In the genomic region with DNA sequence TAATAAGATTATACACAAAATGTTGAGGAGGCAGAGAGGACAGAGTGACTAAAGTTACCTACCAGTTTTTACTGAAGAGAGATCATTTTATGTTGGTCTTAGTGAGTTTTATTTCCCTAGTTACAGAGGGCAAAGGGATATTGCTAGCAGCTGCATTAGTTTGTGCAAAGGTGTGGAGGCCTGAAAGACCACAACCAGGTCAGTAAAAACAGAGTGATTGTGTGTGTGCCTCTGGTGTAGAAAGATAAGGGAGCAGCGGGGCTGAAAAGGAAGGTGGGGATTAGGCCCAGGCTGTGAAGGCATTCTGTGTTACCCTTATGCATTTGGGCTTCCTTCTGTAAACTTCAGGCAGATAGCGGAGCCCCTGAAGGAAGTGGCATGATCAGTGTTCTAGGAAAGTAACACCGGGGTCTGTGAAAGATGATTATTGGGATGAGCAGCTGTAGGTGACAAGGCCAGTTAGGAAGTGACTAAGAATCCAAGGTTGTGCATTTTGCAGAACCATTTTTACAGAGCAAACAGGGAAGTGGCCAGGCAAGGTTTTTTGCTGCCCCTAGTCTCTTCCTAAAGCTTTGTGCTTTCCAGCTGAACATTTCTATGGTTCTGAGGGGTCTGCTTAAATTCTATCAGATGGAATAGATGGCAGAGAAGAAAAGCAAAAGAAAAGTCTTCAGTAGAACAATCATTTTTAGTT, we compare ENCODE assay signal across 1 cellular context.
TF ChIP-seq lines count a peak whose summit lies in the region.

No MANE protein-coding gene starts in this region.

TF ChIP-seq in K562, 482 proteins besides CTCF, POLR2A, EP300 and RAD21 (continued from another document and continues in another):
- TF ChIP-seq, protein P1, sequence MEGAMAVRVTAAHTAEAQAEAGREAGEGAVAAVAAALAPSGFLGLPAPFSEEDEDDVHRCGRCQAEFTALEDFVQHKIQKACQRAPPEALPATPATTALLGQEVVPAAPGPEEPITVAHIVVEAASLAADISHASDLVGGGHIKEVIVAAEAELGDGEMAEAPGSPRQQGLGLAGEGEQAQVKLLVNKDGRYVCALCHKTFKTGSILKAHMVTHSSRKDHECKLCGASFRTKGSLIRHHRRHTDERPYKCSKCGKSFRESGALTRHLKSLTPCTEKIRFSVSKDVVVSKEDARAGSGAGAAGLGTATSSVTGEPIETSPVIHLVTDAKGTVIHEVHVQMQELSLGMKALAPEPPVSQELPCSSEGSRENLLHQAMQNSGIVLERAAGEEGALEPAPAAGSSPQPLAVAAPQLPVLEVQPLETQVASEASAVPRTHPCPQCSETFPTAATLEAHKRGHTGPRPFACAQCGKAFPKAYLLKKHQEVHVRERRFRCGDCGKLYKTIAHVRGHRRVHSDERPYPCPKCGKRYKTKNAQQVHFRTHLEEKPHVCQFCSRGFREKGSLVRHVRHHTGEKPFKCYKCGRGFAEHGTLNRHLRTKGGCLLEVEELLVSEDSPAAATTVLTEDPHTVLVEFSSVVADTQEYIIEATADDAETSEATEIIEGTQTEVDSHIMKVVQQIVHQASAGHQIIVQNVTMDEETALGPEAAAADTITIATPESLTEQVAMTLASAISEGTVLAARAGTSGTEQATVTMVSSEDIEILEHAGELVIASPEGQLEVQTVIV (CRISPR knock-in tag; IDR thresholded peaks at IDR 0.05; ENCODE audit: borderline replicate concordance), result no peak
- TF ChIP-seq, protein P2, sequence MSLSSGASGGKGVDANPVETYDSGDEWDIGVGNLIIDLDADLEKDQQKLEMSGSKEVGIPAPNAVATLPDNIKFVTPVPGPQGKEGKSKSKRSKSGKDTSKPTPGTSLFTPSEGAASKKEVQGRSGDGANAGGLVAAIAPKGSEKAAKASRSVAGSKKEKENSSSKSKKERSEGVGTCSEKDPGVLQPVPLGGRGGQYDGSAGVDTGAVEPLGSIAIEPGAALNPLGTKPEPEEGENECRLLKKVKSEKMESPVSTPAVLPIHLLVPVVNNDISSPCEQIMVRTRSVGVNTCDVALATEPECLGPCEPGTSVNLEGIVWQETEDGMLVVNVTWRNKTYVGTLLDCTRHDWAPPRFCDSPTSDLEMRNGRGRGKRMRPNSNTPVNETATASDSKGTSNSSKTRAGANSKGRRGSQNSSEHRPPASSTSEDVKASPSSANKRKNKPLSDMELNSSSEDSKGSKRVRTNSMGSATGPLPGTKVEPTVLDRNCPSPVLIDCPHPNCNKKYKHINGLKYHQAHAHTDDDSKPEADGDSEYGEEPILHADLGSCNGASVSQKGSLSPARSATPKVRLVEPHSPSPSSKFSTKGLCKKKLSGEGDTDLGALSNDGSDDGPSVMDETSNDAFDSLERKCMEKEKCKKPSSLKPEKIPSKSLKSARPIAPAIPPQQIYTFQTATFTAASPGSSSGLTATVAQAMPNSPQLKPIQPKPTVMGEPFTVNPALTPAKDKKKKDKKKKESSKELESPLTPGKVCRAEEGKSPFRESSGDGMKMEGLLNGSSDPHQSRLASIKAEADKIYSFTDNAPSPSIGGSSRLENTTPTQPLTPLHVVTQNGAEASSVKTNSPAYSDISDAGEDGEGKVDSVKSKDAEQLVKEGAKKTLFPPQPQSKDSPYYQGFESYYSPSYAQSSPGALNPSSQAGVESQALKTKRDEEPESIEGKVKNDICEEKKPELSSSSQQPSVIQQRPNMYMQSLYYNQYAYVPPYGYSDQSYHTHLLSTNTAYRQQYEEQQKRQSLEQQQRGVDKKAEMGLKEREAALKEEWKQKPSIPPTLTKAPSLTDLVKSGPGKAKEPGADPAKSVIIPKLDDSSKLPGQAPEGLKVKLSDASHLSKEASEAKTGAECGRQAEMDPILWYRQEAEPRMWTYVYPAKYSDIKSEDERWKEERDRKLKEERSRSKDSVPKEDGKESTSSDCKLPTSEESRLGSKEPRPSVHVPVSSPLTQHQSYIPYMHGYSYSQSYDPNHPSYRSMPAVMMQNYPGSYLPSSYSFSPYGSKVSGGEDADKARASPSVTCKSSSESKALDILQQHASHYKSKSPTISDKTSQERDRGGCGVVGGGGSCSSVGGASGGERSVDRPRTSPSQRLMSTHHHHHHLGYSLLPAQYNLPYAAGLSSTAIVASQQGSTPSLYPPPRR (CRISPR knock-in tag; IDR thresholded peaks at IDR 0.05; ENCODE audit: borderline replicate concordance), result 0 out of 2 replicates have a peak, but pooled peaks have one; percentile 27
- TF ChIP-seq, protein P3, sequence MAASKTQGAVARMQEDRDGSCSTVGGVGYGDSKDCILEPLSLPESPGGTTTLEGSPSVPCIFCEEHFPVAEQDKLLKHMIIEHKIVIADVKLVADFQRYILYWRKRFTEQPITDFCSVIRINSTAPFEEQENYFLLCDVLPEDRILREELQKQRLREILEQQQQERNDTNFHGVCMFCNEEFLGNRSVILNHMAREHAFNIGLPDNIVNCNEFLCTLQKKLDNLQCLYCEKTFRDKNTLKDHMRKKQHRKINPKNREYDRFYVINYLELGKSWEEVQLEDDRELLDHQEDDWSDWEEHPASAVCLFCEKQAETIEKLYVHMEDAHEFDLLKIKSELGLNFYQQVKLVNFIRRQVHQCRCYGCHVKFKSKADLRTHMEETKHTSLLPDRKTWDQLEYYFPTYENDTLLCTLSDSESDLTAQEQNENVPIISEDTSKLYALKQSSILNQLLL (CRISPR knock-in tag; IDR thresholded peaks at IDR 0.05; ENCODE audit: borderline replicate concordance), result no peak
- TF ChIP-seq, protein P4, sequence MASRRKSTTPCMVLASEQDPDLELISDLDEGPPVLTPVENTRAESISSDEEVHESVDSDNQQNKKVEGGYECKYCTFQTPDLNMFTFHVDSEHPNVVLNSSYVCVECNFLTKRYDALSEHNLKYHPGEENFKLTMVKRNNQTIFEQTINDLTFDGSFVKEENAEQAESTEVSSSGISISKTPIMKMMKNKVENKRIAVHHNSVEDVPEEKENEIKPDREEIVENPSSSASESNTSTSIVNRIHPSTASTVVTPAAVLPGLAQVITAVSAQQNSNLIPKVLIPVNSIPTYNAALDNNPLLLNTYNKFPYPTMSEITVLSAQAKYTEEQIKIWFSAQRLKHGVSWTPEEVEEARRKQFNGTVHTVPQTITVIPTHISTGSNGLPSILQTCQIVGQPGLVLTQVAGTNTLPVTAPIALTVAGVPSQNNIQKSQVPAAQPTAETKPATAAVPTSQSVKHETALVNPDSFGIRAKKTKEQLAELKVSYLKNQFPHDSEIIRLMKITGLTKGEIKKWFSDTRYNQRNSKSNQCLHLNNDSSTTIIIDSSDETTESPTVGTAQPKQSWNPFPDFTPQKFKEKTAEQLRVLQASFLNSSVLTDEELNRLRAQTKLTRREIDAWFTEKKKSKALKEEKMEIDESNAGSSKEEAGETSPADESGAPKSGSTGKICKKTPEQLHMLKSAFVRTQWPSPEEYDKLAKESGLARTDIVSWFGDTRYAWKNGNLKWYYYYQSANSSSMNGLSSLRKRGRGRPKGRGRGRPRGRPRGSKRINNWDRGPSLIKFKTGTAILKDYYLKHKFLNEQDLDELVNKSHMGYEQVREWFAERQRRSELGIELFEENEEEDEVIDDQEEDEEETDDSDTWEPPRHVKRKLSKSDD (conservative IDR thresholded peaks at IDR 0.05; ENCODE audit: low read length), result no peak
- TF ChIP-seq PPARD (CRISPR knock-in tag; IDR thresholded peaks at IDR 0.05) (no peak), ETV1 (tag; conservative IDR thresholded peaks at IDR 0.05; ENCODE audit: low read depth) (peak; percentile 46), PYGO2 (tag; IDR thresholded peaks at IDR 0.05) (no peak), ZNF134 (CRISPR knock-in tag; conservative IDR thresholded peaks at IDR 0.05) (peak; percentile 37), ZNF174 (CRISPR knock-in tag; IDR thresholded peaks at IDR 0.05) (no peak), ZC3H4 (CRISPR knock-in tag; IDR thresholded peaks at IDR 0.05; ENCODE audit: borderline replicate concordance) (no peak), ZNF764 (CRISPR knock-in tag; IDR thresholded peaks at IDR 0.05; ENCODE audit: low read depth) (no peak), ZKSCAN3 (CRISPR knock-in tag; IDR thresholded peaks at IDR 0.05) (no peak), STAG1 (CRISPR knock-in tag; IDR thresholded peaks at IDR 0.05; ENCODE audit: borderline replicate concordance) (no peak), KHSRP (IDR thresholded peaks at IDR 0.05) (peak; percentile 32; the same call in 1 of the 2 replicates), ZNF282 (CRISPR knock-in tag; IDR thresholded peaks at IDR 0.05) (no peak), TAL1 (IDR thresholded peaks at IDR 0.05) (peak; percentile 94), CREM (IDR thresholded peaks at IDR 0.05; ENCODE audit: low read depth) (peak; percentile 80), SRF (CRISPR knock-in tag; IDR thresholded peaks at IDR 0.05) (peak; percentile 52 to 58; a peak in 3 of 4 replicates), MECOM (CRISPR knock-in tag; IDR thresholded peaks at IDR 0.05) (peak; percentile 94), MEF2A (IDR thresholded peaks at IDR 0.05; ENCODE audit: control insufficient read depth, low read depth, low read length) (peak; percentile 73)
- TF ChIP-seq, protein P5, sequence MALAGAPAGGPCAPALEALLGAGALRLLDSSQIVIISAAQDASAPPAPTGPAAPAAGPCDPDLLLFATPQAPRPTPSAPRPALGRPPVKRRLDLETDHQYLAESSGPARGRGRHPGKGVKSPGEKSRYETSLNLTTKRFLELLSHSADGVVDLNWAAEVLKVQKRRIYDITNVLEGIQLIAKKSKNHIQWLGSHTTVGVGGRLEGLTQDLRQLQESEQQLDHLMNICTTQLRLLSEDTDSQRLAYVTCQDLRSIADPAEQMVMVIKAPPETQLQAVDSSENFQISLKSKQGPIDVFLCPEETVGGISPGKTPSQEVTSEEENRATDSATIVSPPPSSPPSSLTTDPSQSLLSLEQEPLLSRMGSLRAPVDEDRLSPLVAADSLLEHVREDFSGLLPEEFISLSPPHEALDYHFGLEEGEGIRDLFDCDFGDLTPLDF (CRISPR knock-in tag; IDR thresholded peaks at IDR 0.05), result 0 out of 2 replicates have a peak, but pooled peaks have one; percentile 79
- TF ChIP-seq, protein P6, sequence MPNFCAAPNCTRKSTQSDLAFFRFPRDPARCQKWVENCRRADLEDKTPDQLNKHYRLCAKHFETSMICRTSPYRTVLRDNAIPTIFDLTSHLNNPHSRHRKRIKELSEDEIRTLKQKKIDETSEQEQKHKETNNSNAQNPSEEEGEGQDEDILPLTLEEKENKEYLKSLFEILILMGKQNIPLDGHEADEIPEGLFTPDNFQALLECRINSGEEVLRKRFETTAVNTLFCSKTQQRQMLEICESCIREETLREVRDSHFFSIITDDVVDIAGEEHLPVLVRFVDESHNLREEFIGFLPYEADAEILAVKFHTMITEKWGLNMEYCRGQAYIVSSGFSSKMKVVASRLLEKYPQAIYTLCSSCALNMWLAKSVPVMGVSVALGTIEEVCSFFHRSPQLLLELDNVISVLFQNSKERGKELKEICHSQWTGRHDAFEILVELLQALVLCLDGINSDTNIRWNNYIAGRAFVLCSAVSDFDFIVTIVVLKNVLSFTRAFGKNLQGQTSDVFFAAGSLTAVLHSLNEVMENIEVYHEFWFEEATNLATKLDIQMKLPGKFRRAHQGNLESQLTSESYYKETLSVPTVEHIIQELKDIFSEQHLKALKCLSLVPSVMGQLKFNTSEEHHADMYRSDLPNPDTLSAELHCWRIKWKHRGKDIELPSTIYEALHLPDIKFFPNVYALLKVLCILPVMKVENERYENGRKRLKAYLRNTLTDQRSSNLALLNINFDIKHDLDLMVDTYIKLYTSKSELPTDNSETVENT (CRISPR knock-in tag; IDR thresholded peaks at IDR 0.05), result no peak
- TF ChIP-seq, protein P7, sequence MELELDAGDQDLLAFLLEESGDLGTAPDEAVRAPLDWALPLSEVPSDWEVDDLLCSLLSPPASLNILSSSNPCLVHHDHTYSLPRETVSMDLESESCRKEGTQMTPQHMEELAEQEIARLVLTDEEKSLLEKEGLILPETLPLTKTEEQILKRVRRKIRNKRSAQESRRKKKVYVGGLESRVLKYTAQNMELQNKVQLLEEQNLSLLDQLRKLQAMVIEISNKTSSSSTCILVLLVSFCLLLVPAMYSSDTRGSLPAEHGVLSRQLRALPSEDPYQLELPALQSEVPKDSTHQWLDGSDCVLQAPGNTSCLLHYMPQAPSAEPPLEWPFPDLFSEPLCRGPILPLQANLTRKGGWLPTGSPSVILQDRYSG (tag; conservative IDR thresholded peaks at IDR 0.05; ENCODE audit: low read depth), result no peak
- TF ChIP-seq, protein P8, sequence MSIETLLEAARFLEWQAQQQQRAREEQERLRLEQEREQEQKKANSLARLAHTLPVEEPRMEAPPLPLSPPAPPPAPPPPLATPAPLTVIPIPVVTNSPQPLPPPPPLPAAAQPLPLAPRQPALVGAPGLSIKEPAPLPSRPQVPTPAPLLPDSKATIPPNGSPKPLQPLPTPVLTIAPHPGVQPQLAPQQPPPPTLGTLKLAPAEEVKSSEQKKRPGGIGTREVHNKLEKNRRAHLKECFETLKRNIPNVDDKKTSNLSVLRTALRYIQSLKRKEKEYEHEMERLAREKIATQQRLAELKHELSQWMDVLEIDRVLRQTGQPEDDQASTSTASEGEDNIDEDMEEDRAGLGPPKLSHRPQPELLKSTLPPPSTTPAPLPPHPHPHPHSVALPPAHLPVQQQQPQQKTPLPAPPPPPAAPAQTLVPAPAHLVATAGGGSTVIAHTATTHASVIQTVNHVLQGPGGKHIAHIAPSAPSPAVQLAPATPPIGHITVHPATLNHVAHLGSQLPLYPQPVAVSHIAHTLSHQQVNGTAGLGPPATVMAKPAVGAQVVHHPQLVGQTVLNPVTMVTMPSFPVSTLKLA (conservative IDR thresholded peaks at IDR 0.05), result peak; percentile 19 to 71; a peak in 2 of 4 replicates
- TF ChIP-seq, protein P9, sequence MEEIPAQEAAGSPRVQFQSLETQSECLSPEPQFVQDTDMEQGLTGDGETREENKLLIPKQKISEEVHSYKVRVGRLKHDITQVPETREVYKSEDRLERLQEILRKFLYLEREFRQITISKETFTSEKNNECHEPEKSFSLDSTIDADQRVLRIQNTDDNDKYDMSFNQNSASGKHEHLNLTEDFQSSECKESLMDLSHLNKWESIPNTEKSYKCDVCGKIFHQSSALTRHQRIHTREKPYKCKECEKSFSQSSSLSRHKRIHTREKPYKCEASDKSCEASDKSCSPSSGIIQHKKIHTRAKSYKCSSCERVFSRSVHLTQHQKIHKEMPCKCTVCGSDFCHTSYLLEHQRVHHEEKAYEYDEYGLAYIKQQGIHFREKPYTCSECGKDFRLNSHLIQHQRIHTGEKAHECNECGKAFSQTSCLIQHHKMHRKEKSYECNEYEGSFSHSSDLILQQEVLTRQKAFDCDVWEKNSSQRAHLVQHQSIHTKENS (CRISPR knock-in tag; IDR thresholded peaks at IDR 0.05), result no peak
- TF ChIP-seq, protein P10, sequence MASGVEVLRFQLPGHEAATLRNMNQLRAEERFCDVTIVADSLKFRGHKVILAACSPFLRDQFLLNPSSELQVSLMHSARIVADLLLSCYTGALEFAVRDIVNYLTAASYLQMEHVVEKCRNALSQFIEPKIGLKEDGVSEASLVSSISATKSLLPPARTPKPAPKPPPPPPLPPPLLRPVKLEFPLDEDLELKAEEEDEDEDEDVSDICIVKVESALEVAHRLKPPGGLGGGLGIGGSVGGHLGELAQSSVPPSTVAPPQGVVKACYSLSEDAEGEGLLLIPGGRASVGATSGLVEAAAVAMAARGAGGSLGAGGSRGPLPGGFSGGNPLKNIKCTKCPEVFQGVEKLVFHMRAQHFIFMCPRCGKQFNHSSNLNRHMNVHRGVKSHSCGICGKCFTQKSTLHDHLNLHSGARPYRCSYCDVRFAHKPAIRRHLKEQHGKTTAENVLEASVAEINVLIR (CRISPR knock-in tag; IDR thresholded peaks at IDR 0.05), result 0 out of 2 replicates have a peak, but pooled peaks have one; percentile 9
- TF ChIP-seq, protein P11, sequence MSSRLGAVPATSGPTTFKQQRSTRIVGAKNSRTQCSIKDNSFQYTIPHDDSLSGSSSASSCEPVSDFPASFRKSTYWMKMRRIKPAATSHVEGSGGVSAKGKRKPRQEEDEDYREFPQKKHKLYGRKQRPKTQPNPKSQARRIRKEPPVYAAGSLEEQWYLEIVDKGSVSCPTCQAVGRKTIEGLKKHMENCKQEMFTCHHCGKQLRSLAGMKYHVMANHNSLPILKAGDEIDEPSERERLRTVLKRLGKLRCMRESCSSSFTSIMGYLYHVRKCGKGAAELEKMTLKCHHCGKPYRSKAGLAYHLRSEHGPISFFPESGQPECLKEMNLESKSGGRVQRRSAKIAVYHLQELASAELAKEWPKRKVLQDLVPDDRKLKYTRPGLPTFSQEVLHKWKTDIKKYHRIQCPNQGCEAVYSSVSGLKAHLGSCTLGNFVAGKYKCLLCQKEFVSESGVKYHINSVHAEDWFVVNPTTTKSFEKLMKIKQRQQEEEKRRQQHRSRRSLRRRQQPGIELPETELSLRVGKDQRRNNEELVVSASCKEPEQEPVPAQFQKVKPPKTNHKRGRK (tag; IDR thresholded peaks at IDR 0.05), result no peak
